In genomic region chr13:28819046-28819747, GRCh38 we compare ENCODE assay signal across 9 cellular contexts. TPM values are rescaled to one million over a fixed set of nuclear protein-coding genes. Genes with fewer than 3 reads are reported as not detected.
DNase-seq lines count a peak whose midpoint lies in the region; ATAC-seq and TF ChIP-seq lines count a peak whose summit lies in the region.
"Had no signal": no experiment of that assay in that cellular context is flagged by ENCODE, and none has a peak within 500 bp of the region (broad histone marks: within the 10 kb centered on the region; RNA-seq: fewer than 3 reads in every experiment).

No MANE protein-coding gene starts in this region.

- peak overlapping the region; percentile 63 for H3K4me3 Mint-ChIP-seq in activated naive CD8-positive, alpha-beta T cell
- H3K4me3 Mint-ChIP-seq in activated naive CD8-positive, alpha-beta T cell treated with anti-CD3 and anti-CD28 coated beads for 36 hours: no peak overlapping the region
- peak overlapping the region; percentile 69 for H3K4me3 Mint-ChIP-seq in WTC11

- H3K36me3 ChIP-seq in upper lobe of left lung: no peaks in the 10 kb centered on the region

- no peak overlapping the region for H3K27ac Mint-ChIP-seq in activated naive CD8-positive, alpha-beta T cell
- H3K27ac Mint-ChIP-seq in activated naive CD8-positive, alpha-beta T cell treated with anti-CD3 and anti-CD28 coated beads for 36 hours: no peak overlapping the region
- H3K27ac Mint-ChIP-seq in WTC11: no peak overlapping the region

- H3K4me3 ChIP-seq in iPS-11a (ENCODE audit: low read depth, low read length) (peak overlapping the region; percentile 50), upper lobe of left lung (peak overlapping the region in 3 of 4 donors; percentile 39 to 51 (median 42))

- H3K27me3 Mint-ChIP-seq in activated naive CD8-positive, alpha-beta T cell: peaks cover 40% of the 10 kb centered on the region
- H3K27me3 Mint-ChIP-seq in activated naive CD8-positive, alpha-beta T cell treated with anti-CD3 and anti-CD28 coated beads for 36 hours: peaks cover 69% of the 10 kb centered on the region
- peaks cover 68% of the 10 kb centered on the region for H3K27me3 Mint-ChIP-seq in WTC11 (ENCODE audit: low read depth)

- no peak for TF ChIP-seq POLR2A in upper lobe of left lung (IDR thresholded peaks at IDR 0.05)

- CTCF ChIA-PET in WTC11 (lab: Charles Lee): interaction anchor here (0.7 to 2.4 kb wide), 22 partner anchors 17 to 728 kb away, joined by 3 to 16 read pairs (median 4); no protein-coding TSS in a partner anchor

- no peak overlapping the region for H3K27ac ChIP-seq in upper lobe of left lung

- H3K9me3 ChIP-seq in upper lobe of left lung: peaks cover 0 to 8% (median 2%) of the 10 kb centered on the region in 4 donors

- DNase-seq in activated naive CD8-positive, alpha-beta T cell treated with anti-CD3 and anti-CD28 coated beads for 36 hours: no peak
- peak; percentile 16 for DNase-seq in WTC11 (ENCODE audit: low spot score)
- DNase-seq in upper lobe of left lung: no peak

- peaks cover 8% of the 10 kb centered on the region for H3K4me1 Mint-ChIP-seq in activated naive CD8-positive, alpha-beta T cell (ENCODE audit: low read depth)
- peaks cover 2% of the 10 kb centered on the region for H3K4me1 Mint-ChIP-seq in activated naive CD8-positive, alpha-beta T cell treated with anti-CD3 and anti-CD28 coated beads for 36 hours
- H3K4me1 Mint-ChIP-seq in WTC11: peaks cover 8% of the 10 kb centered on the region; the same call in 1 of the 2 replicates

- TF ChIP-seq EP300 in upper lobe of left lung (IDR thresholded peaks at IDR 0.05): no peak

- H3K36me3 Mint-ChIP-seq in activated naive CD8-positive, alpha-beta T cell: no peaks in the 10 kb centered on the region
- H3K36me3 Mint-ChIP-seq in activated naive CD8-positive, alpha-beta T cell treated with anti-CD3 and anti-CD28 coated beads for 36 hours: no peaks in the 10 kb centered on the region
- H3K36me3 Mint-ChIP-seq in WTC11: peaks cover 5% of the 10 kb centered on the region; the same call in 1 of the 2 replicates

- WGBS in upper lobe of left lung, 2 donors: 3 to 4% methylated on average over 17 to 28 of the region's 29 CpGs

- TF ChIP-seq CTCF in WTC11 (IDR thresholded peaks at IDR 0.05): no peak
- no peak for TF ChIP-seq CTCF in upper lobe of left lung (IDR thresholded peaks at IDR 0.05)

- H3K9me3 Mint-ChIP-seq in activated naive CD8-positive, alpha-beta T cell (ENCODE audit: low read depth): no peaks in the 10 kb centered on the region
- peaks cover 5% of the 10 kb centered on the region for H3K9me3 Mint-ChIP-seq in activated naive CD8-positive, alpha-beta T cell treated with anti-CD3 and anti-CD28 coated beads for 36 hours
- peaks cover 15% of the 10 kb centered on the region for H3K9me3 Mint-ChIP-seq in WTC11

- POLR2A ChIA-PET in WTC11 (lab: Charles Lee): no interaction called here

- peaks cover 0 to 20% (median 9%) of the 10 kb centered on the region in 4 donors for H3K27me3 ChIP-seq in upper lobe of left lung

- H3K4me1 ChIP-seq in upper lobe of left lung: peaks cover 7 to 19% (median 13%) of the 10 kb centered on the region in 4 donors

- no peak for ATAC-seq in WTC11
- no peak for ATAC-seq in upper lobe of left lung (ENCODE audit: low FRiP score in 2 of 2)
- ATAC-seq in GM21717 (IDR thresholded peaks at IDR 0.05; ENCODE audit: unreplicated experiment): no peak
- no peak for ATAC-seq in HG02981 (IDR thresholded peaks at IDR 0.05; ENCODE audit: unreplicated experiment)
- no peak for ATAC-seq in GM21529 (IDR thresholded peaks at IDR 0.05; ENCODE audit: unreplicated experiment)

TF ChIP-seq in WTC11, 78 proteins besides CTCF, POLR2A, EP300 and RAD21:
- TF ChIP-seq SMAD3 (CRISPR knock-in tag; IDR thresholded peaks at IDR 0.05; ENCODE audit: borderline replicate concordance) (no peak), ZNF423 (CRISPR knock-in tag; IDR thresholded peaks at IDR 0.05) (peak; percentile 42; the same call in 1 of the 2 replicates)
TF ChIP-seq in WTC11: peak in this region for 1.

RNA-seq across cellular contexts. Expression of gene MTUS2, which starts 0.9 kb away (rescaled TPM):
- total RNA-seq in activated naive CD8-positive, alpha-beta T cell treated with anti-CD3 and anti-CD28 coated beads for 36 hours: not detected
- total RNA-seq in WTC11 (2021) (0.18 to 0.25 TPM (median 0.22 TPM) in 3 replicates), upper lobe of left lung (1 to 10 TPM in 2 of 6 donors, under 1 TPM in 3, not detected in 1; 0.11 to 1.6 (median 0.20) TPM)
- total RNA-seq: T-helper 1 cell treated with Interleukin-12 subunit alpha and Interleukin-12 subunit beta and Interleukin-4 antibody, amounts not matched to agents 30 ng/mL and 1 ng/mL, for 36 hours had no signal
